11 cellular contexts compared by ENCODE assay signal in genomic region chr1:32138965-32139364, GRCh38. TPM values are rescaled to one million over a fixed set of nuclear protein-coding genes. Genes with fewer than 3 reads are reported as not detected.
DNase-seq lines count a peak whose midpoint lies in the region; ATAC-seq and TF ChIP-seq lines count a peak whose summit lies in the region.
"Had no signal": no experiment of that assay in that cellular context is flagged by ENCODE, and none has a peak within 500 bp of the region (broad histone marks: within the 10 kb centered on the region; RNA-seq: fewer than 3 reads in every experiment).

No MANE protein-coding gene starts in this region.

- no peaks in the 10 kb centered on the region for H3K9me3 ChIP-seq in WERI-Rb-1 (ENCODE audit: severe bottlenecking)

- no peak overlapping the region for H3K27ac ChIP-seq in WERI-Rb-1

- H3K27me3 ChIP-seq in WERI-Rb-1 (ENCODE audit: insufficient read depth, low read depth, severe bottlenecking), result no peaks in the 10 kb centered on the region

- H3K4me3 ChIP-seq in fibroblast of pulmonary artery (replicated peaks; ENCODE audit: low read depth, low read length) (no peak overlapping the region), WERI-Rb-1 (ENCODE audit: low read depth, low read length) (no peak overlapping the region)

- H3K27me3 Mint-ChIP-seq in natural killer cell (ENCODE audit: low read depth in 2 of 2), result no peaks in the 10 kb centered on the region
- no peaks in the 10 kb centered on the region for H3K27me3 Mint-ChIP-seq in natural killer cell treated with Interleukin-12 subunit alpha and Interleukin-12 subunit beta and Interleukin-15 and Interleukin-18, amount 100 ng/mL, for 72 hours
- H3K27me3 Mint-ChIP-seq: IgD-negative memory B cell had no signal

- no peak for TF ChIP-seq CTCF in natural killer cell (IDR thresholded peaks at IDR 0.05)
- TF ChIP-seq CTCF in fibroblast of pulmonary artery (IDR thresholded peaks at IDR 0.05; ENCODE audit: low read length, missing control alignments), result no peak
- no peak for TF ChIP-seq CTCF in WERI-Rb-1 (IDR thresholded peaks at IDR 0.05; ENCODE audit: low read depth, low read length)

- no peak for ATAC-seq in natural killer cell
- no peak for ATAC-seq in natural killer cell treated with Interleukin-12 subunit alpha and Interleukin-12 subunit beta and Interleukin-15 and Interleukin-18, amount 100 ng/mL, for 72 hours
- no peak for ATAC-seq in HG03520 (IDR thresholded peaks at IDR 0.05; ENCODE audit: unreplicated experiment)

- no peak overlapping the region for H3K4me3 Mint-ChIP-seq in natural killer cell
- no peak overlapping the region for H3K4me3 Mint-ChIP-seq in natural killer cell treated with Interleukin-12 subunit alpha and Interleukin-12 subunit beta and Interleukin-15 and Interleukin-18, amount 100 ng/mL, for 72 hours
- H3K4me3 Mint-ChIP-seq: IgD-negative memory B cell had no signal

- H3K36me3 Mint-ChIP-seq in natural killer cell, result no peaks in the 10 kb centered on the region
- H3K36me3 Mint-ChIP-seq in natural killer cell treated with Interleukin-12 subunit alpha and Interleukin-12 subunit beta and Interleukin-15 and Interleukin-18, amount 100 ng/mL, for 72 hours, result no peaks in the 10 kb centered on the region

- peaks cover 47 to 60% of the 10 kb centered on the region in 2 donors for H3K4me1 Mint-ChIP-seq in natural killer cell
- H3K4me1 Mint-ChIP-seq in natural killer cell treated with Interleukin-12 subunit alpha and Interleukin-12 subunit beta and Interleukin-15 and Interleukin-18, amount 100 ng/mL, for 72 hours (ENCODE audit: low read depth in 2 of 2), result peaks cover 34 to 40% of the 10 kb centered on the region in 2 donors

- no peak for DNase-seq in natural killer cell
- DNase-seq in natural killer cell treated with Interleukin-12 subunit alpha and Interleukin-12 subunit beta and Interleukin-15 and Interleukin-18, amount 100 ng/mL, for 72 hours (ENCODE audit: low spot score), result no peak
- DNase-seq in SW 1271 (lab: John Stamatoyannopoulos, UW), result peak; percentile 7 to 70
- DNase-seq in fibroblast of pulmonary artery (ENCODE audit: low read depth), result peak; percentile 41
- DNase-seq in WERI-Rb-1, result no peak
- DNase-seq in occipital lobe (lab: John Stamatoyannopoulos, UW), result no peak
- DNase-seq in globus pallidus (ENCODE audit: low spot score), result no peak
- DNase-seq: AML-193, glutamatergic neuron had no signal

- intact Hi-C loops in natural killer cell (cut with micrococcal nuclease), result no loop called here

- no peaks in the 10 kb centered on the region for H3K36me3 ChIP-seq in WERI-Rb-1

- H3K27ac Mint-ChIP-seq in natural killer cell, result peak overlapping the region; percentile 32 to 80
- H3K27ac Mint-ChIP-seq in natural killer cell treated with Interleukin-12 subunit alpha and Interleukin-12 subunit beta and Interleukin-15 and Interleukin-18, amount 100 ng/mL, for 72 hours, result peak overlapping the region in 1 of 2 donors; percentile 0

- H3K9me3 Mint-ChIP-seq in natural killer cell, result no peaks in the 10 kb centered on the region
- H3K9me3 Mint-ChIP-seq in natural killer cell treated with Interleukin-12 subunit alpha and Interleukin-12 subunit beta and Interleukin-15 and Interleukin-18, amount 100 ng/mL, for 72 hours, result no peaks in the 10 kb centered on the region
- H3K9me3 Mint-ChIP-seq: IgD-negative memory B cell had no signal

RNA-seq across cellular contexts. Expression of gene KPNA6, which starts 31.1 kb away (rescaled TPM):
- 10 to 100 TPM; 48.6 to 59.0 (median 52.8) TPM for total RNA-seq in natural killer cell
- total RNA-seq in natural killer cell treated with Interleukin-12 subunit alpha and Interleukin-12 subunit beta and Interleukin-15 and Interleukin-18, amount 100 ng/mL, for 72 hours, result 10 to 100 TPM; 80.9 to 88.9 TPM
- total RNA-seq in occipital lobe, result 25.3 TPM

RNA-seq across cellular contexts. Expression of gene TXLNA, which starts 40.5 kb away (rescaled TPM):
- total RNA-seq in natural killer cell, result 10 to 100 TPM; 26.0 to 36.0 (median 33.3) TPM
- 100 to 1,000 TPM; 101 to 118 TPM for total RNA-seq in natural killer cell treated with Interleukin-12 subunit alpha and Interleukin-12 subunit beta and Interleukin-15 and Interleukin-18, amount 100 ng/mL, for 72 hours
- total RNA-seq in occipital lobe, result 21.1 TPM

Comparison
In these comparisons a context has a peak if more than half of its experiments do, and no peak if none do; other contexts are left out.
1. DNase-seq: peak in SW 1271 (2 of 2) and fibroblast of pulmonary artery (single experiment); none in natural killer cell (single experiment), natural killer cell treated with Interleukin-12 subunit alpha and Interleukin-12 subunit beta and Interleukin-15 and Interleukin-18, amount 100 ng/mL, for 72 hours (single experiment), WERI-Rb-1 (single experiment), occipital lobe (single experiment) and globus pallidus (single experiment).